In the genomic region with DNA sequence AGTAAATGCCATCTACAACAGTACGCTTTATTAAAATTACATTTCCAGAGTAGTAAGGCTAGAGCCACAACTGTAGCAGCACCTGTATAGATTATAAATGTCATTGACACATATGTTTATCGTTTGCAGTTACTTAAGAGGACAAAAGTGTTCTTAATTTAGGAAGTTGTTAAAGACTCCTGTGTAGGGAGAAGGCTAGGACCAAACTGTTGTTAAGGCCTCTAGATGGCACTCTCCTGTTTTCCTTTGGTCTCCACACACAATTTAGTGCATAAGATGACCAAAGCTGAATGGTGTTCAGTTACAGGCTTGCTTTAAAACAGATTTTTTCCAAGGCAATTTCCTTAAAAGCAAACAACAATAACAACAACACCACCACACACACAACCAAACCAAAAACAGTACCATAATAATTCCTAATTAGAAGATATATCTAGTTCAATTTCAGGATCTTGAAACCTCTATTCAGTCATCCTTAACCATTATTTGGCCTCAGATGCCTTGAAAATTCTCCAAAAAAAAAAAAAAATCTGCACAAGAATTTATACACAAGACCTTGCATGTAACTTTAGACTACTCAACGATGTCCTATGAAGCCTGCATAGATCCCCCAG, we compare ENCODE assay signal across 8 cellular contexts. TPM values are rescaled to one million over a fixed set of nuclear protein-coding genes. Genes with fewer than 3 reads are reported as not detected.
DNase-seq lines count a peak whose midpoint lies in the region; ATAC-seq, FAIRE-seq and TF ChIP-seq lines count a peak whose summit lies in the region.
"Had no signal": no experiment of that assay in that cellular context is flagged by ENCODE, and none has a peak within 500 bp of the region (broad histone marks: within the 10 kb centered on the region; RNA-seq: fewer than 3 reads in every experiment).

No MANE protein-coding gene starts in this region.

- H3K4me3 Mint-ChIP-seq in stimulated activated naive CD8-positive, alpha-beta T cell treated with anti-CD3 and anti-CD28 coated beads, Interleukin-15, amount 100 ng/mL, for 72 hours, result no peak overlapping the region

- no peak for TF ChIP-seq POLR2A in breast epithelium (IDR thresholded peaks at IDR 0.05)

- no peaks in the 10 kb centered on the region for H3K27me3 Mint-ChIP-seq in stimulated activated naive CD8-positive, alpha-beta T cell treated with anti-CD3 and anti-CD28 coated beads, Interleukin-15, amount 100 ng/mL, for 72 hours

- no peak overlapping the region for H3K27ac Mint-ChIP-seq in stimulated activated naive CD8-positive, alpha-beta T cell treated with anti-CD3 and anti-CD28 coated beads, Interleukin-15, amount 100 ng/mL, for 72 hours

- no peaks in the 10 kb centered on the region for H3K27me3 ChIP-seq in breast epithelium

- peak; percentile 97 for FAIRE-seq in islet of Langerhans (lab: Jason Lieb, UNC)

- H3K4me1 ChIP-seq in breast epithelium, result no peaks in the 10 kb centered on the region

- peak; percentile 80 for ATAC-seq in stimulated activated naive CD8-positive, alpha-beta T cell treated with anti-CD3 and anti-CD28 coated beads, Interleukin-15, amount 100 ng/mL, for 72 hours

- H3K4me1 Mint-ChIP-seq in stimulated activated naive CD8-positive, alpha-beta T cell treated with anti-CD3 and anti-CD28 coated beads, Interleukin-15, amount 100 ng/mL, for 72 hours, result peaks cover 21% of the 10 kb centered on the region

- H3K4me3 ChIP-seq in breast epithelium, result no peak overlapping the region

- no peaks in the 10 kb centered on the region for H3K36me3 ChIP-seq in breast epithelium

- peak in 2 of 3 donors; percentile 49 to 53 for TF ChIP-seq CTCF in breast epithelium (IDR thresholded peaks at IDR 0.05)

- H3K27ac ChIP-seq in breast epithelium, result no peak overlapping the region

- no peaks in the 10 kb centered on the region for H3K9me3 ChIP-seq in breast epithelium

- DNase-seq in ELF-1 (ENCODE audit: low read depth, low spot score), result peak; percentile 21
- DNase-seq in HT1080 (ENCODE audit: low read depth), result peak; percentile 65
- peak; percentile 43 to 78 for DNase-seq in NOMO-1 (lab: John Stamatoyannopoulos, UW; ENCODE audit: unreplicated experiment in 2 of 2)
- DNase-seq in breast epithelium (ENCODE audit: low spot score in 2 of 2), result no peak
- DNase-seq in stimulated activated naive CD8-positive, alpha-beta T cell treated with anti-CD3 and anti-CD28 coated beads, Interleukin-15, amount 100 ng/mL, for 72 hours, result no peak
- DNase-seq in GOT3 (lab: John Stamatoyannopoulos, UW), result no peak

- intact Hi-C loops in breast epithelium (cut with DNase I; ENCODE audit: low total_unique reads), result loop anchor here (10.0 kb wide), 1 partner anchor 345 kb away; no protein-coding TSS in a partner anchor

- no peaks in the 10 kb centered on the region for H3K9me3 Mint-ChIP-seq in stimulated activated naive CD8-positive, alpha-beta T cell treated with anti-CD3 and anti-CD28 coated beads, Interleukin-15, amount 100 ng/mL, for 72 hours

RNA-seq across cellular contexts. Expression of a gene that starts 42.5 kb away (rescaled TPM):
- total RNA-seq in HT1080 (2014; rRNA removed; shearing (Covaris generic)), result 0.14 and 0.27 TPM in 2 replicates
- polyA plus RNA-seq in HT1080 (2015; cell fraction: cytosol; rRNA removed), result not detected in 2 replicates
- not detected in 2 replicates for polyA plus RNA-seq in HT1080 (2015; cell fraction: nucleus; rRNA removed)
- total RNA-seq in breast epithelium, result 1 to 10 TPM in 1 of 3 donors, under 1 TPM in 2; 0.33 to 1.5 (median 0.48) TPM

RNA-seq across cellular contexts. Expression of a gene that starts 50.2 kb away (rescaled TPM):
- total RNA-seq in HT1080 (2014; rRNA removed; shearing (Covaris generic)), result not detected in 2 replicates
- not detected in 2 replicates for polyA plus RNA-seq in HT1080 (2015; cell fraction: cytosol; rRNA removed)
- not detected in 2 replicates for polyA plus RNA-seq in HT1080 (2015; cell fraction: nucleus; rRNA removed)
- not detected for total RNA-seq in breast epithelium
- total RNA-seq: urinary bladder had no signal

RNA-seq across cellular contexts. Expression of a gene that starts 56.8 kb away (rescaled TPM):
- total RNA-seq in HT1080 (2014; rRNA removed; shearing (Covaris generic)), result not detected in 2 replicates
- polyA plus RNA-seq in HT1080 (2015; cell fraction: cytosol; rRNA removed), result not detected in 2 replicates
- not detected in 2 replicates for polyA plus RNA-seq in HT1080 (2015; cell fraction: nucleus; rRNA removed)
- total RNA-seq in breast epithelium, result under 1 TPM in 1 of 3 donors, not detected in 2; 0.33 TPM
- total RNA-seq: urinary bladder had no signal

Comparison
In these comparisons a context has a peak if more than half of its experiments do, and no peak if none do; other contexts are left out.
1. DNase-seq: peak in ELF-1 (single experiment), HT1080 (single experiment) and NOMO-1 (2 of 2); none in breast epithelium (0 of 2), stimulated activated naive CD8-positive, alpha-beta T cell treated with anti-CD3 and anti-CD28 coated beads, Interleukin-15, amount 100 ng/mL, for 72 hours (0 of 2) and GOT3 (single experiment).